1 cellular context compared by ENCODE assay signal in the genomic region with DNA sequence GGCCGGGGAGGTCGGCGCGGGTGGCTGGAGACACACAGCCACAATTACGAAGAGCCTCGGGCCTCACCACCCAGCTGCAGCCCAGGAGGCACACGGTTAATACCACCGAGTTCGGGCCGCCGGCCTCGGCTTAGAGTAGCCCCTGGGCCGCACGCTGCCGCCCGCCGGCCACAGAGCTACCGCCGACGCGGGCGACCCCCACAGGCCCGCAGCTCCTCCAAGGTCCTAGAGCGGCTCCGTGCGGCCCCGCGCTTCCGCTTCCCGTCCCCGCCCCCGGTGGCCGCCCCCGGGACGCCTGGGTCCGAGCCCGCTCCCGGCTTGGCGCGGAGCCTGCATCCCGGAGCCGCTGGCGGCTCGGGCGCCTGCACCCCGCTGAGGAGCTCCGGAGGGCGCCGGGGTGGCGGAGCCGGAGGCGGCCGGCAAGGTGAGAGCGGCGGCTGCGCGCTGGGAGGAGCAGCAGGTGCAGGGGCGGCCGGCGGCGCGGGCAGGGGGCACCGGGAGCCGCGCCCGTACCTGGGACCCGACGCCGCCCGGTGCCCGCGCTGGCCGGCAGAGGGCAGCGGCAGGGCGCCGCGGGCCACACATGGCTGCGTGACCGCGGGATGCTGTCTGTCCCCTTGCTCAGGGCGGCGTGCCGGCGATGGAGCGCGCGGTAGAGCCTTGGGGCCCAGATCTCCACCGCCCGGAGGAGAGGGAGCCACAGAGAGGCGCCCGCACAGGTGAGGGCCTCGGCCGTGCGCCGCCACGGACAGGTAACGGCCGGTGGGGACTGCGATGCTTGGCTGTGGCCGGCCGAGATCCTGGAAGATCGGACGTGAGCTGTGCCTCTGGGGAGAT.
TF ChIP-seq lines count a peak whose summit lies in the region.

A gene (plus strand): TSS at position 266 of the 837 bp plus-strand sequence. CDS start 375 bp downstream, at position 641.

TF ChIP-seq in Ishikawa, 13 proteins besides CTCF, POLR2A, EP300 and RAD21 (continued from another document):
- TF ChIP-seq, protein P1, sequence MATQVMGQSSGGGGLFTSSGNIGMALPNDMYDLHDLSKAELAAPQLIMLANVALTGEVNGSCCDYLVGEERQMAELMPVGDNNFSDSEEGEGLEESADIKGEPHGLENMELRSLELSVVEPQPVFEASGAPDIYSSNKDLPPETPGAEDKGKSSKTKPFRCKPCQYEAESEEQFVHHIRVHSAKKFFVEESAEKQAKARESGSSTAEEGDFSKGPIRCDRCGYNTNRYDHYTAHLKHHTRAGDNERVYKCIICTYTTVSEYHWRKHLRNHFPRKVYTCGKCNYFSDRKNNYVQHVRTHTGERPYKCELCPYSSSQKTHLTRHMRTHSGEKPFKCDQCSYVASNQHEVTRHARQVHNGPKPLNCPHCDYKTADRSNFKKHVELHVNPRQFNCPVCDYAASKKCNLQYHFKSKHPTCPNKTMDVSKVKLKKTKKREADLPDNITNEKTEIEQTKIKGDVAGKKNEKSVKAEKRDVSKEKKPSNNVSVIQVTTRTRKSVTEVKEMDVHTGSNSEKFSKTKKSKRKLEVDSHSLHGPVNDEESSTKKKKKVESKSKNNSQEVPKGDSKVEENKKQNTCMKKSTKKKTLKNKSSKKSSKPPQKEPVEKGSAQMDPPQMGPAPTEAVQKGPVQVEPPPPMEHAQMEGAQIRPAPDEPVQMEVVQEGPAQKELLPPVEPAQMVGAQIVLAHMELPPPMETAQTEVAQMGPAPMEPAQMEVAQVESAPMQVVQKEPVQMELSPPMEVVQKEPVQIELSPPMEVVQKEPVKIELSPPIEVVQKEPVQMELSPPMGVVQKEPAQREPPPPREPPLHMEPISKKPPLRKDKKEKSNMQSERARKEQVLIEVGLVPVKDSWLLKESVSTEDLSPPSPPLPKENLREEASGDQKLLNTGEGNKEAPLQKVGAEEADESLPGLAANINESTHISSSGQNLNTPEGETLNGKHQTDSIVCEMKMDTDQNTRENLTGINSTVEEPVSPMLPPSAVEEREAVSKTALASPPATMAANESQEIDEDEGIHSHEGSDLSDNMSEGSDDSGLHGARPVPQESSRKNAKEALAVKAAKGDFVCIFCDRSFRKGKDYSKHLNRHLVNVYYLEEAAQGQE (IDR thresholded peaks at IDR 0.05; ENCODE audit: low read depth) = no peak
- TF ChIP-seq, protein P2, sequence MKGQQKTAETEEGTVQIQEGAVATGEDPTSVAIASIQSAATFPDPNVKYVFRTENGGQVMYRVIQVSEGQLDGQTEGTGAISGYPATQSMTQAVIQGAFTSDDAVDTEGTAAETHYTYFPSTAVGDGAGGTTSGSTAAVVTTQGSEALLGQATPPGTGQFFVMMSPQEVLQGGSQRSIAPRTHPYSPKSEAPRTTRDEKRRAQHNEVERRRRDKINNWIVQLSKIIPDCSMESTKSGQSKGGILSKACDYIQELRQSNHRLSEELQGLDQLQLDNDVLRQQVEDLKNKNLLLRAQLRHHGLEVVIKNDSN (IDR thresholded peaks at IDR 0.05) = no peak; the same call in 1 of the 2 replicates
- TF ChIP-seq, protein P3, sequence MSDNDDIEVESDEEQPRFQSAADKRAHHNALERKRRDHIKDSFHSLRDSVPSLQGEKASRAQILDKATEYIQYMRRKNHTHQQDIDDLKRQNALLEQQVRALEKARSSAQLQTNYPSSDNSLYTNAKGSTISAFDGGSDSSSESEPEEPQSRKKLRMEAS (IDR thresholded peaks at IDR 0.05) = peak; percentile 60
- TF ChIP-seq CEBPB (IDR thresholded peaks at IDR 0.05) = no peak
- peak; percentile 60; the same call in 1 of the 2 replicates for TF ChIP-seq TCF12 (IDR thresholded peaks at IDR 0.05; ENCODE audit: low read depth)
- no peak for TF ChIP-seq FOXM1 (IDR thresholded peaks at IDR 0.05; ENCODE audit: borderline replicate concordance, low read depth)
- no peak for TF ChIP-seq CREB1 (IDR thresholded peaks at IDR 0.05; ENCODE audit: low read depth)
- peak; percentile 63; the same call in 1 of the 2 replicates for TF ChIP-seq TAF1 (IDR thresholded peaks at IDR 0.05; ENCODE audit: low read depth)
- peak; percentile 44; the same call in 1 of the 2 replicates for TF ChIP-seq NFIC (IDR thresholded peaks at IDR 0.05)
